In the genomic region with DNA sequence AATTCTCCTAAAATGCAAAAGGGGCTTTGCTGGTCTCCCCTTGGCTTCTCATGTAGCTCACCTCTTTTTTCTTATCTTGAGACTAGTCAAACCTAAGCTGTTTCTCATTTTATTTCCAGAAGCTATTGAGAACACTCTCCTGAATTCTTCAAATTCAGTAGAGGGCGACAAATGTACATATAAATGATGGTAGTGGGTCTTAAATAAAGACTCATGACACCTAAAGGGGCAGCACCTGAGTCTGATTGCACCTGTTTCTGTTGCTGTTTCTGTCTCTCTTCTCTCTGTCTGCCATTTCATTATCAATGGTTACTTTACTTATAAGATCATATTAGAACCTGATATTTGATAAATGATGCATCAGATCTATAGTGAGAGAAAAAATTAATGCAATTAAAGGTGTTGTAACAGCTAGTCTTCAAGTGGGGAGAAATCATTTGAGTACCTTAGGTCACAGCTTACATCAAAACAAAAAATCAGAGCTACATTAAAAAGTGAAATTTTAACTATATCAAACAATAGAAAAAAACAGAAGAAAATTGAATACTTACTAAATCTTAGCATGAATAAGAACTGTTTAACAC, we compare ENCODE assay signal across 8 cellular contexts. TPM values are rescaled to one million over a fixed set of nuclear protein-coding genes. Genes with fewer than 3 reads are reported as not detected.
DNase-seq lines count a peak whose midpoint lies in the region; ATAC-seq and TF ChIP-seq lines count a peak whose summit lies in the region.

No MANE protein-coding gene starts in this region.

- TF ChIP-seq CTCF in mucosa of descending colon (IDR thresholded peaks at IDR 0.05) (no peak), Calu3 (IDR thresholded peaks at IDR 0.05; ENCODE audit: unreplicated experiment) (no peak)

- ATAC-seq in HG02588 (IDR thresholded peaks at IDR 0.05; ENCODE audit: unreplicated experiment) (peak; percentile 72), mucosa of descending colon (peak; percentile 40)

- H3K9me3 Mint-ChIP-seq in activated T-cell treated with anti-CD3 and anti-CD28 coated beads, Interleukin-2, amount 50 U/mL, for 24 hours = no peaks in the 10 kb centered on the region
- H3K9me3 Mint-ChIP-seq in Calu3 (ENCODE audit: low read depth, unreplicated experiment) = no peaks in the 10 kb centered on the region

- H3K27ac Mint-ChIP-seq in activated T-cell treated with anti-CD3 and anti-CD28 coated beads, Interleukin-2, amount 50 U/mL, for 24 hours = peak overlapping the region; percentile 22
- no peak overlapping the region for H3K27ac Mint-ChIP-seq in Calu3 (ENCODE audit: unreplicated experiment)

- H3K27me3 Mint-ChIP-seq in activated T-cell treated with anti-CD3 and anti-CD28 coated beads, Interleukin-2, amount 50 U/mL, for 24 hours = peaks cover 4% of the 10 kb centered on the region
- peaks cover 72% of the 10 kb centered on the region for H3K27me3 Mint-ChIP-seq in Calu3 (ENCODE audit: unreplicated experiment)

- H3K4me1 Mint-ChIP-seq in activated T-cell treated with anti-CD3 and anti-CD28 coated beads, Interleukin-2, amount 50 U/mL, for 24 hours (ENCODE audit: low read depth) = peaks cover 20% of the 10 kb centered on the region
- H3K4me1 Mint-ChIP-seq in Calu3 (ENCODE audit: low read depth, unreplicated experiment) = no peaks in the 10 kb centered on the region

- BruUV-seq in Calu3 (replicated peaks; lab: Mats Ljungman, UMichigan) = no TSS peak

- CTCF ChIA-PET in Calu3 (lab: Charles Lee) = interaction anchor here (0.6 to 2.1 kb wide), 26 partner anchors 11 to 865 kb away, joined by 3 to 63 read pairs (median 4); a partner anchor contains a TSS

- no peaks in the 10 kb centered on the region for H3K36me3 ChIP-seq in mucosa of descending colon (ENCODE audit: low read depth)

- no peaks in the 10 kb centered on the region for H3K36me3 Mint-ChIP-seq in activated T-cell treated with anti-CD3 and anti-CD28 coated beads, Interleukin-2, amount 50 U/mL, for 24 hours (ENCODE audit: low read depth)
- no peaks in the 10 kb centered on the region for H3K36me3 Mint-ChIP-seq in Calu3 (ENCODE audit: insufficient read depth, unreplicated experiment)

- no peak overlapping the region for H3K4me3 Mint-ChIP-seq in activated T-cell treated with anti-CD3 and anti-CD28 coated beads, Interleukin-2, amount 50 U/mL, for 24 hours
- no peak overlapping the region for H3K4me3 Mint-ChIP-seq in Calu3 (ENCODE audit: low read depth, unreplicated experiment)

- H3K4me1 ChIP-seq in mucosa of descending colon (ENCODE audit: low read depth) = no peaks in the 10 kb centered on the region

- no peak overlapping the region for H3K4me3 ChIP-seq in mucosa of descending colon

- DNase-seq in activated T-cell treated with anti-CD3 and anti-CD28 coated beads, Interleukin-2, amount 50 U/mL, for 24 hours = no peak
- no peak for DNase-seq in activated T-cell treated with anti-CD3 and anti-CD28 coated beads, Interleukin-2, amount 50 U/mL, for 48 hours
- DNase-seq in NCI-H2227 (lab: John Stamatoyannopoulos, UW; ENCODE audit: unreplicated experiment) (peak; percentile 43), T47D (ENCODE audit: low read depth in 1 of 2, low spot score in 1 of 2) (peak; percentile 77 to 85), mucosa of descending colon (no peak), Calu3 (no peak), head of caudate nucleus (no peak)

- H3K9me3 ChIP-seq in mucosa of descending colon = no peaks in the 10 kb centered on the region

- in situ Hi-C loops in T47D (cut with HindIII; ENCODE audit: low pct_unique_long_range_greater_than_20kb, low sequenced_read_pairs) = no loop called here

- intact Hi-C loops in mucosa of descending colon (cut with DNase I, micrococcal nuclease) (loop anchor here in 1 of 2 donors (10.0 kb wide), 1 partner anchor 315 kb away; no protein-coding TSS in a partner anchor), Calu3 (cut with micrococcal nuclease; ENCODE audit: unreplicated experiment) (loop anchor here (1.0 to 10.0 kb wide), 6 partner anchors 82 to 825 kb away; a partner anchor contains a TSS), head of caudate nucleus (cut with DNase I) (no loop called here)

RNA-seq across cellular contexts. Expression of a gene that starts 7.0 kb away (rescaled TPM):
- total RNA-seq in mucosa of descending colon (1 to 10 TPM in 2 of 3 donors, under 1 TPM in 1; 0.12 to 4.7 (median 1.3) TPM), Calu3 (2022) (not detected in 2 replicates)

RNA-seq across cellular contexts. Expression of a gene that starts 43.2 kb away (rescaled TPM):
- total RNA-seq in mucosa of descending colon (10 to 100 TPM in 2 of 3 donors, 1 to 10 TPM in 1; 5.6 to 19.9 (median 15.0) TPM), Calu3 (2022) (94.8 and 107 TPM in 2 replicates)

Comparison
In these comparisons a context has a peak if more than half of its experiments do, and no peak if none do; other contexts are left out.
1. DNase-seq: peak in NCI-H2227 (single experiment) and T47D (2 of 2); none in activated T-cell treated with anti-CD3 and anti-CD28 coated beads, Interleukin-2, amount 50 U/mL, for 24 hours (single experiment), activated T-cell treated with anti-CD3 and anti-CD28 coated beads, Interleukin-2, amount 50 U/mL, for 48 hours (0 of 2), mucosa of descending colon (0 of 3), Calu3 (single experiment) and head of caudate nucleus (0 of 42).